ENCODE assay signal across 13 cellular contexts in genomic region chr11:128572965-128573364, GRCh38.
"Had no signal": no experiment of that assay in that cellular context is flagged by ENCODE, and none has a peak within 500 bp of the region (broad histone marks: within the 10 kb centered on the region; RNA-seq: fewer than 3 reads in every experiment).

No MANE protein-coding gene starts in this region.

- H3K27me3 ChIP-seq: right atrium auricular region, testis, upper lobe of left lung had no signal

- ATAC-seq: left cardiac atrium had no signal

- DNase-seq: activated CD4-positive, alpha-beta T cell treated with anti-CD3 and anti-CD28 coated beads for 1 hour; activated CD4-positive, alpha-beta T cell treated with anti-CD3 and anti-CD28 coated beads, Interleukin-2, amount 50 U/mL, for 48 hours; activated gamma-delta T cell treated with Interleukin-2 at 50 U/mL for 16 hours; effector CD4-positive, alpha-beta T cell; left cardiac atrium; nephron progenitor cell; testis; upper lobe of left lung had no signal

- H3K9me3 ChIP-seq: esophagus muscularis mucosa, testis, upper lobe of left lung had no signal

- H3K4me3 Mint-ChIP-seq: activated naive CD8-positive, alpha-beta T cell; nephron progenitor cell; T-helper 1 cell treated with Interleukin-12 subunit alpha and Interleukin-12 subunit beta and Interleukin-4 antibody, amounts not matched to agents 30 μg/mL and 1 μg/mL, for 36 hours had no signal

- H3K4me1 ChIP-seq: testis had no signal

- H3K27ac Mint-ChIP-seq: activated naive CD8-positive, alpha-beta T cell; nephron progenitor cell; progenitor cell of endocrine pancreas; T-helper 1 cell treated with Interleukin-12 subunit alpha and Interleukin-12 subunit beta and Interleukin-4 antibody, amounts not matched to agents 30 μg/mL and 1 μg/mL, for 36 hours had no signal

- H3K36me3 Mint-ChIP-seq: activated naive CD8-positive, alpha-beta T cell had no signal

- H3K27me3 Mint-ChIP-seq: activated naive CD8-positive, alpha-beta T cell had no signal

- H3K4me3 ChIP-seq: esophagus muscularis mucosa, right atrium auricular region, testis, upper lobe of left lung had no signal

- H3K36me3 ChIP-seq: esophagus muscularis mucosa, right atrium auricular region, upper lobe of left lung had no signal

- H3K27ac ChIP-seq: esophagus muscularis mucosa, right atrium auricular region, testis, upper lobe of left lung had no signal
